23 cellular contexts compared by ENCODE assay signal in the genomic region with DNA sequence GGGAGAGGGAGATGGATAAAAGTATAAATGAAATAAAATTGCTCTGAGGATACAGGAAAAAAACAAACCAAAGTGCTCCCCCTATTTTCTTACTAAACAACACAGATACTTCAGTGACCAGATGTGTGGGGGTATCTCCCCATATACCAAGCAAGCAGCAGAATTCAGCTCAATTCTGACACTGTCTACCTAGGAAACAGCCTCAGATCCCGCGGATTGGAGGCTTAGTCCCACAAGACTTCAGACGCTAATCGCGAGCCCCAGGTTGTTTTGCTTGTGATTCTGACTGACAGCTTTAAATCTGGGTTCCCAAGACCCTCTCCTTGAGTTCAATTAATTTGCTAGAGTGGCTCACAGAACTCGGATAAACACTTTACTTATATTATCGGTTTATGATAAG. TPM values are rescaled to one million over a fixed set of nuclear protein-coding genes. Genes with fewer than 3 reads are reported as not detected.
DNase-seq lines count a peak whose midpoint lies in the region; ATAC-seq and TF ChIP-seq lines count a peak whose summit lies in the region.
"Had no signal": no experiment of that assay in that cellular context is flagged by ENCODE, and none has a peak within 500 bp of the region (broad histone marks: within the 10 kb centered on the region; RNA-seq: fewer than 3 reads in every experiment).

No MANE protein-coding gene starts in this region.

- H3K4me3 Mint-ChIP-seq in HFFc6: no peak overlapping the region
- H3K4me3 Mint-ChIP-seq: activated CD4-positive, alpha-beta T cell treated with anti-CD3 and anti-CD28 coated beads, Interleukin-2, amount 10 ng/mL, durations not matched to agents 7 days and 5 days; B cell; central memory CD8-positive, alpha-beta T cell; immature natural killer cell; naive B cell had no signal

- H3K36me3 ChIP-seq in esophagus squamous epithelium (no peaks in the 10 kb centered on the region), sigmoid colon (no peaks in the 10 kb centered on the region), body of pancreas (replicated peaks in 1 of 2; ENCODE audit: insufficient read depth in 1 of 2, low read depth in 2 of 2) (no peaks in the 10 kb centered on the region)
- H3K36me3 ChIP-seq: pancreas, Peyer's patch, upper lobe of left lung had no signal

- H3K4me3 ChIP-seq in esophagus squamous epithelium (no peak overlapping the region), sigmoid colon (no peak overlapping the region), body of pancreas (no peak overlapping the region)
- H3K4me3 ChIP-seq: lung, pancreas, Peyer's patch, upper lobe of left lung had no signal

- TF ChIP-seq CTCF in HFFc6 (IDR thresholded peaks at IDR 0.05): no peak
- no peak for TF ChIP-seq CTCF in esophagus squamous epithelium (IDR thresholded peaks at IDR 0.05)
- TF ChIP-seq CTCF in sigmoid colon (IDR thresholded peaks at IDR 0.05): no peak
- TF ChIP-seq CTCF in body of pancreas (IDR thresholded peaks at IDR 0.05): no peak

- 88 to 95% methylated on average over 7 of the region's 7 CpGs for WGBS in esophagus squamous epithelium, 2 donors
- 96 to 97% methylated on average over 7 of the region's 7 CpGs for WGBS in sigmoid colon, 2 donors
- WGBS in body of pancreas, 2 donors: 74 to 86% methylated on average over 7 of the region's 7 CpGs

- no peak for TF ChIP-seq EP300 in sigmoid colon (IDR thresholded peaks at IDR 0.05)

- TF ChIP-seq POLR2A in esophagus squamous epithelium (IDR thresholded peaks at IDR 0.05) (no peak), sigmoid colon (IDR thresholded peaks at IDR 0.05) (no peak), body of pancreas (IDR thresholded peaks at IDR 0.05) (no peak)

- H3K27ac ChIP-seq in esophagus squamous epithelium (peak overlapping the region in 3 of 4 donors; percentile 75 to 91 (median 82)), sigmoid colon (peak overlapping the region; percentile 91 to 97 (median 94)), body of pancreas (no peak overlapping the region)
- H3K27ac ChIP-seq: KMS-11, pancreas had no signal

- DNase-seq in HFFc6: no peak
- DNase-seq in NCI-H524 (lab: John Stamatoyannopoulos, UW): peak; percentile 47 to 67
- no peak for DNase-seq in esophagus squamous epithelium (lab: John Stamatoyannopoulos, UW)
- DNase-seq in sigmoid colon: no peak
- DNase-seq in NCI-H1092 (lab: John Stamatoyannopoulos, UW): no peak
- no peak for DNase-seq in body of pancreas
- no peak for DNase-seq in NCI-H2081 treated with DMSO at 0.1 percent for 48 hours (lab: John Stamatoyannopoulos, UW)
- DNase-seq: activated CD4-positive, alpha-beta T cell treated with anti-CD3 and anti-CD28 coated beads, Interleukin-2, amount 10 ng/mL, durations not matched to agents 7 days and 5 days; activated naive CD4-positive, alpha-beta T cell; amniotic stem cell; Caco-2; effector CD4-positive, alpha-beta T cell; immature natural killer cell; naive B cell; pancreas; Peyer's patch; stimulated activated CD4-positive, alpha-beta T cell treated with anti-CD3 and anti-CD28 coated beads, Interleukin-1b, Interleukin-23, amount 100 ng/mL, for 48 hours; stimulated activated naive CD8-positive, alpha-beta T cell treated with anti-CD3 and anti-CD28 coated beads, Interleukin-15, Interleukin-2, amounts not matched to agents 100 U/mL and 50 U/mL, for 24 hours; upper lobe of left lung had no signal

- ATAC-seq in body of pancreas: no peak
- ATAC-seq: pancreas; stimulated activated naive CD8-positive, alpha-beta T cell treated with anti-CD3 and anti-CD28 coated beads, Interleukin-15, Interleukin-2, amounts not matched to agents 100 U/mL and 50 U/mL, for 24 hours had no signal

- peak overlapping the region; percentile 93; the same call in 1 of the 2 replicates for H3K27ac Mint-ChIP-seq in HFFc6
- H3K27ac Mint-ChIP-seq: activated CD4-positive, alpha-beta T cell treated with anti-CD3 and anti-CD28 coated beads, Interleukin-2, amount 10 ng/mL, durations not matched to agents 7 days and 5 days; B cell had no signal

- no peaks in the 10 kb centered on the region for H3K9me3 Mint-ChIP-seq in HFFc6
- H3K9me3 Mint-ChIP-seq: activated CD4-positive, alpha-beta T cell treated with anti-CD3 and anti-CD28 coated beads, Interleukin-2, amount 10 ng/mL, durations not matched to agents 7 days and 5 days; central memory CD8-positive, alpha-beta T cell; immature natural killer cell had no signal

- no peaks in the 10 kb centered on the region for H3K36me3 Mint-ChIP-seq in HFFc6 (ENCODE audit: low read depth)
- H3K36me3 Mint-ChIP-seq: immature natural killer cell, naive B cell had no signal

- intact Hi-C loops in esophagus squamous epithelium (cut with DNase I): no loop called here
- intact Hi-C loops in sigmoid colon (cut with DNase I): loop anchor here (5.0 kb wide), 1 partner anchor 95 kb away; the partner anchor contains the start of gene PSMA6
- intact Hi-C loops in body of pancreas (cut with DNase I): no loop called here

- H3K4me1 ChIP-seq in esophagus squamous epithelium (peaks cover 33 to 49% (median 43%) of the 10 kb centered on the region in 3 donors), sigmoid colon (peaks cover 5 to 50% (median 43%) of the 10 kb centered on the region in 4 donors), body of pancreas (peaks cover 17% of the 10 kb centered on the region)

- peaks cover 44% of the 10 kb centered on the region for H3K4me1 Mint-ChIP-seq in HFFc6 (ENCODE audit: low read depth)
- H3K4me1 Mint-ChIP-seq: activated CD4-positive, alpha-beta T cell treated with anti-CD3 and anti-CD28 coated beads, Interleukin-2, amount 10 ng/mL, durations not matched to agents 7 days and 5 days; B cell; immature natural killer cell had no signal

- peaks cover 2% of the 10 kb centered on the region for H3K27me3 Mint-ChIP-seq in HFFc6 (ENCODE audit: insufficient read depth)
- H3K27me3 Mint-ChIP-seq: activated CD4-positive, alpha-beta T cell treated with anti-CD3 and anti-CD28 coated beads, Interleukin-2, amount 10 ng/mL, durations not matched to agents 7 days and 5 days; B cell; central memory CD8-positive, alpha-beta T cell; naive B cell had no signal

- no peaks in the 10 kb centered on the region for H3K27me3 ChIP-seq in esophagus squamous epithelium
- no peaks in the 10 kb centered on the region for H3K27me3 ChIP-seq in sigmoid colon
- H3K27me3 ChIP-seq in body of pancreas: no peaks in the 10 kb centered on the region
- H3K27me3 ChIP-seq: pancreas, Peyer's patch, upper lobe of left lung had no signal

- H3K9me3 ChIP-seq in esophagus squamous epithelium (no peaks in the 10 kb centered on the region), sigmoid colon (no peaks in the 10 kb centered on the region), body of pancreas (no peaks in the 10 kb centered on the region)
- H3K9me3 ChIP-seq: Caco-2, pancreas, Peyer's patch, upper lobe of left lung had no signal

RNA-seq across cellular contexts. Expression of gene NFKBIA, which starts 17.3 kb away (rescaled TPM):
- 10 to 100 TPM; 27.6 to 52.1 (median 48.3) TPM for total RNA-seq in HFFc6 (2021; fragmentation: NEBNext Ultra II Directional; extraction: Animal tissue kit (Norgen Biotek cat#: 25700))
- 100 to 1,000 TPM; 139 to 441 (median 298) TPM for total RNA-seq in esophagus squamous epithelium
- 100 to 1,000 TPM; 258 to 340 (median 289) TPM for total RNA-seq in sigmoid colon
- polyA plus RNA-seq in sigmoid colon: 100 to 1,000 TPM in 2 of 3 donors, 10 to 100 TPM in 1; 95.5 to 188 (median 158) TPM
- total RNA-seq in body of pancreas: 100 to 1,000 TPM; 330 to 345 TPM

Comparison
In these comparisons a context has a peak if more than half of its experiments do, and no peak if none do; other contexts are left out.
1. DNase-seq: peak in NCI-H524 (2 of 2); none in HFFc6 (single experiment), esophagus squamous epithelium (single experiment), sigmoid colon (single experiment), NCI-H1092 (single experiment), body of pancreas (0 of 4) and NCI-H2081 treated with DMSO at 0.1 percent for 48 hours (single experiment).
2. H3K27ac ChIP-seq: peak in esophagus squamous epithelium (3 of 4) and sigmoid colon (4 of 4); none in body of pancreas (0 of 4).